In genomic region chr2:40276076-40276475, GRCh38 we compare ENCODE assay signal across 20 cellular contexts.
"Had no signal": no experiment of that assay in that cellular context is flagged by ENCODE, and none has a peak within 500 bp of the region (broad histone marks: within the 10 kb centered on the region; RNA-seq: fewer than 3 reads in every experiment).

No MANE protein-coding gene starts in this region.

- H3K36me3 ChIP-seq: esophagus squamous epithelium, neural progenitor cell, prostate gland, right atrium auricular region, thoracic aorta, tibial nerve, upper lobe of left lung had no signal

- H3K4me3 ChIP-seq: coronary artery, esophagus squamous epithelium, mucosa of descending colon, neural progenitor cell, prostate gland, right atrium auricular region, thoracic aorta, tibial nerve, upper lobe of left lung had no signal

- H2AFZ ChIP-seq: neural progenitor cell had no signal

- H3K9ac ChIP-seq: neural progenitor cell had no signal

- H3K9me3 ChIP-seq: esophagus squamous epithelium, mucosa of descending colon, prostate gland, right atrium auricular region, thoracic aorta, tibial nerve, upper lobe of left lung had no signal

- H3K4me2 ChIP-seq: neural progenitor cell had no signal

- H3K4me1 ChIP-seq: neural progenitor cell, prostate gland had no signal

- DNase-seq: dermis blood vessel endothelial cell; effector memory CD4-positive, alpha-beta T cell; esophagus squamous epithelium; kidney; mesenchymal stem cell; mucosa of descending colon; naive thymus-derived CD4-positive, alpha-beta T cell; stimulated activated CD4-positive, alpha-beta T cell treated with anti-CD3 and anti-CD28 coated beads, Interleukin-2, amount 100 ng/mL, for 24 hours; stimulated activated CD4-positive, alpha-beta T cell treated with anti-CD3 and anti-CD28 coated beads, Interleukin-4, amount 100 ng/mL, for 24 hours; stimulated activated naive CD8-positive, alpha-beta T cell treated with anti-CD3 and anti-CD28 coated beads, Interleukin-15, Interleukin-2, amounts not matched to agents 100 U/mL and 50 U/mL, for 24 hours; upper lobe of left lung had no signal

- H3K27ac ChIP-seq: coronary artery, esophagus squamous epithelium, neural progenitor cell, prostate gland, right atrium auricular region, thoracic aorta, tibial nerve, upper lobe of left lung had no signal

- H3K27me3 ChIP-seq: esophagus squamous epithelium, neural progenitor cell, right atrium auricular region, tibial nerve, upper lobe of left lung had no signal

- FAIRE-seq: endothelial cell of umbilical vein, frontal cortex, kidney, urothelium cell line had no signal
